2 cellular contexts compared by ENCODE assay signal in the genomic region with DNA sequence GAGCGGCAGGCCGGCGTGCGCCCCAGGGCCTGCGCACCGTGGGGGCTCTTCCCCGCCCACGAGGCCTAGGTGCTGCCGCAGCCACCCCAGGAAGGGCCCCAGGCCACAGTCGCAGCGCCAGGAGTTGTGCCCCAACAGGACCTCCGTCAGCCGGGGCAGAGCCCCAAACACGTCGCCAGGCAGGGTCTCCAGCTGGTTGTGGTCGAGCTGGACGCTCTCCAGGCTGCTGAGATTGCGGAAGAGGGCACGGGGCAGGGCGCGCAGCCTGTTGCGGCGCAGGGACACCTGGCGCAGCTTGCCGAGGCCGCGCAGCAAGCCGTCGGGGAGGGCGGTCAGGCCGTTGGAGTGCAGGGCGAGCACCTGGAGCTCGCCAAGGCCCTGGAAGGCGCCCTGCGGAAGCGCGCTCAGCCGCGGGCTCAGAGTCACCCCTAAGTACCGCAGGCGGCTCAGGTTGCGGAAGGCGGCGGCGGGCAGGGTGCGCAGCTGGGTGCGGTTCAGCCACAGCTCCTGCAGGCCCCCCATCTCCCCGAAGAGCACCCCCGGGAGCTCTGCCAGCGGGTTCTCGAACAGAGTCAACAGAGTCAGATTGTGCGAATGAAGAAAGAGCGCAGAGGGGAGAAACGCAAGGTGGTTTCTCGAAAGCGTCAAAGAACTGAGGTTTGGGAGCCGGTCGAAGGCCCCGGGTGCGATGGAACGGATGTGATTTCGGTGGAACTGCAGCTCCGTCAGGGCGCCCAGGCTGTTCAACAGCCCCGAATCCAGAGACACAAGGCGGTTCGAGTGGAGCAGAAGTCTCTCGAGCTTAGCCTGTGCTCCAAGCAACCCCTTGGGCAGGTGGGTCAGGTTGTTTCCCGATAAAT.
TF ChIP-seq lines count a peak whose summit lies in the region.

No MANE protein-coding gene starts in this region.

TF ChIP-seq in H1, 55 proteins besides CTCF, POLR2A, EP300 and RAD21:
- peak; percentile 73 for TF ChIP-seq KDM4A (IDR thresholded peaks at IDR 0.05; ENCODE audit: low read depth, low read length, severe bottlenecking)
- no peak for TF ChIP-seq FOSL1 (IDR thresholded peaks at IDR 0.05; ENCODE audit: insufficient read depth, low read depth, low read length)
- TF ChIP-seq BACH1 (IDR thresholded peaks at IDR 0.05; ENCODE audit: low read length), result no peak
- no peak for TF ChIP-seq NANOG (IDR thresholded peaks at IDR 0.05; ENCODE audit: insufficient read depth, low read depth, low read length, poor library complexity, severe bottlenecking)
- peak; percentile 83 for TF ChIP-seq EZH2 (IDR thresholded peaks at IDR 0.05; ENCODE audit: low read depth, low read length, severe bottlenecking)
- TF ChIP-seq MAX (IDR thresholded peaks at IDR 0.05), result peak; percentile 7; the same call in 1 of the 2 replicates
- 0 out of 2 replicates have a peak, but pooled peaks have one; percentile 25 for TF ChIP-seq RBBP5 (IDR thresholded peaks at IDR 0.05; ENCODE audit: borderline replicate concordance, low read depth, low read length)
- TF ChIP-seq CTBP2 (IDR thresholded peaks at IDR 0.05; ENCODE audit: borderline replicate concordance, insufficient read depth, insufficient read length, low read length), result no peak
- peak; percentile 34 for TF ChIP-seq ASH2L (IDR thresholded peaks at IDR 0.05; ENCODE audit: low read length)
- TF ChIP-seq TEAD4 (IDR thresholded peaks at IDR 0.05; ENCODE audit: low read depth, low read length), result no peak

TF ChIP-seq in GM12891, 5 proteins besides CTCF, POLR2A, EP300 and RAD21:
- TF ChIP-seq POLR2AphosphoS5 (IDR thresholded peaks at IDR 0.05; ENCODE audit: low read depth, low read length), result no peak
- no peak for TF ChIP-seq TAF1 (IDR thresholded peaks at IDR 0.05; ENCODE audit: low read depth, low read length)
TF ChIP-seq in GM12891: peak in this region for 0.
